In genomic region chr11:101914737-101915426, GRCh38 we compare ENCODE assay signal across 1 cellular context.
TF ChIP-seq lines count a peak whose summit lies in the region.

Gene CEP126, plus strand, starts transcription at chr11:101915010. Its CDS starts 275 bp downstream, at chr11:101915285.

TF ChIP-seq in HepG2, 621 proteins besides CTCF, POLR2A, EP300 and RAD21 (continued from another document and continues in another):
- TF ChIP-seq HNF1B (CRISPR knock-in tag; IDR thresholded peaks at IDR 0.05), result peak; percentile 94
- TF ChIP-seq CENPT (CRISPR knock-in tag; IDR thresholded peaks at IDR 0.05; ENCODE audit: low read depth), result peak; percentile 61; the same call in 1 of the 2 replicates
- no peak for TF ChIP-seq HNRNPUL1 (IDR thresholded peaks at IDR 0.05; ENCODE audit: low read depth, low read length)
- peak; percentile 48; the same call in 1 of the 2 replicates for TF ChIP-seq ZNF563 (CRISPR knock-in tag; IDR thresholded peaks at IDR 0.05)
- no peak for TF ChIP-seq BCLAF1 (IDR thresholded peaks at IDR 0.05)
- TF ChIP-seq POGZ (CRISPR knock-in tag; IDR thresholded peaks at IDR 0.05), result peak; percentile 97
- peak; percentile 55; the same call in 1 of the 2 replicates for TF ChIP-seq NFKBIZ (CRISPR knock-in tag; IDR thresholded peaks at IDR 0.05)
- peak; percentile 67; the same call in 1 of the 2 replicates for TF ChIP-seq HIC2 (CRISPR knock-in tag; IDR thresholded peaks at IDR 0.05; ENCODE audit: low read depth)
- TF ChIP-seq ONECUT2 (CRISPR knock-in tag; IDR thresholded peaks at IDR 0.05), result no peak
- no peak for TF ChIP-seq ZNF704 (CRISPR knock-in tag; IDR thresholded peaks at IDR 0.05; ENCODE audit: borderline replicate concordance)
- TF ChIP-seq DMAP1 (CRISPR knock-in tag; IDR thresholded peaks at IDR 0.05), result peak; percentile 68; the same call in 1 of the 2 replicates
- no peak; the same call in 1 of the 2 replicates for TF ChIP-seq TFAP4 (IDR thresholded peaks at IDR 0.05; ENCODE audit: borderline replicate concordance, low read depth)
- TF ChIP-seq ZNF605 (CRISPR knock-in tag; IDR thresholded peaks at IDR 0.05), result peak; percentile 79
- peak; percentile 89; the same call in 2 of the 3 replicates for TF ChIP-seq MXI1 (IDR thresholded peaks at IDR 0.05; ENCODE audit: borderline replicate concordance, low read depth, low read length)
- 0 out of 2 replicates have a peak, but pooled peaks have one; percentile 67 for TF ChIP-seq ISL2 (CRISPR knock-in tag; IDR thresholded peaks at IDR 0.05)
- TF ChIP-seq ZEB1 (IDR thresholded peaks at IDR 0.05; ENCODE audit: insufficient replicate concordance, low read depth), result no peak
- no peak for TF ChIP-seq ZNF543 (CRISPR knock-in tag; IDR thresholded peaks at IDR 0.05)
- TF ChIP-seq ZNF724P (CRISPR knock-in tag; IDR thresholded peaks at IDR 0.05; ENCODE audit: borderline replicate concordance), result no peak
- no peak; the same call in 1 of the 2 replicates for TF ChIP-seq ZNF703 (CRISPR knock-in tag; IDR thresholded peaks at IDR 0.05; ENCODE audit: borderline replicate concordance)
- no peak for TF ChIP-seq NFAT5 (CRISPR knock-in tag; IDR thresholded peaks at IDR 0.05)
- TF ChIP-seq ZFP36L1 (CRISPR knock-in tag; IDR thresholded peaks at IDR 0.05), result 0 out of 2 replicates have a peak, but pooled peaks have one; percentile 58
- TF ChIP-seq ZNF333 (CRISPR knock-in tag; IDR thresholded peaks at IDR 0.05; ENCODE audit: borderline replicate concordance), result no peak
- peak; percentile 48; the same call in 1 of the 2 replicates for TF ChIP-seq SAFB2 (CRISPR knock-in tag; IDR thresholded peaks at IDR 0.05; ENCODE audit: borderline replicate concordance, low read depth)
- no peak for TF ChIP-seq ZKSCAN1 (IDR thresholded peaks at IDR 0.05; ENCODE audit: low read length)
- TF ChIP-seq KDM5A (IDR thresholded peaks at IDR 0.05; ENCODE audit: borderline replicate concordance, low read length), result peak; percentile 56; the same call in 1 of the 2 replicates
- no peak for TF ChIP-seq MTF1 (CRISPR knock-in tag; IDR thresholded peaks at IDR 0.05)
- TF ChIP-seq HMGXB4 (CRISPR knock-in tag; IDR thresholded peaks at IDR 0.05; ENCODE audit: borderline replicate concordance in 1 of 2, low read depth in 1 of 2), result peak; percentile 92 to 96
- TF ChIP-seq DMTF1 (CRISPR knock-in tag; IDR thresholded peaks at IDR 0.05), result no peak
- TF ChIP-seq ZNF513 (CRISPR knock-in tag; conservative IDR thresholded peaks at IDR 0.05), result no peak
- TF ChIP-seq ZNF446 (CRISPR knock-in tag; IDR thresholded peaks at IDR 0.05), result no peak
- TF ChIP-seq PATZ1 (CRISPR knock-in tag; IDR thresholded peaks at IDR 0.05), result peak; percentile 70
- TF ChIP-seq ZNF713 (CRISPR knock-in tag; IDR thresholded peaks at IDR 0.05), result no peak
- TF ChIP-seq FOSL2 (CRISPR knock-in tag; IDR thresholded peaks at IDR 0.05), result peak; percentile 76
- TF ChIP-seq ZNF577 (CRISPR knock-in tag; IDR thresholded peaks at IDR 0.05; ENCODE audit: borderline replicate concordance, low read depth), result no peak
- TF ChIP-seq KLF12 (CRISPR knock-in tag; IDR thresholded peaks at IDR 0.05; ENCODE audit: borderline replicate concordance), result peak; percentile 51; the same call in 1 of the 2 replicates
- TF ChIP-seq TCF7L2 (IDR thresholded peaks at IDR 0.05; ENCODE audit: low read depth, low read length), result no peak
